ENCODE assay signal across 8 cellular contexts in the genomic region with DNA sequence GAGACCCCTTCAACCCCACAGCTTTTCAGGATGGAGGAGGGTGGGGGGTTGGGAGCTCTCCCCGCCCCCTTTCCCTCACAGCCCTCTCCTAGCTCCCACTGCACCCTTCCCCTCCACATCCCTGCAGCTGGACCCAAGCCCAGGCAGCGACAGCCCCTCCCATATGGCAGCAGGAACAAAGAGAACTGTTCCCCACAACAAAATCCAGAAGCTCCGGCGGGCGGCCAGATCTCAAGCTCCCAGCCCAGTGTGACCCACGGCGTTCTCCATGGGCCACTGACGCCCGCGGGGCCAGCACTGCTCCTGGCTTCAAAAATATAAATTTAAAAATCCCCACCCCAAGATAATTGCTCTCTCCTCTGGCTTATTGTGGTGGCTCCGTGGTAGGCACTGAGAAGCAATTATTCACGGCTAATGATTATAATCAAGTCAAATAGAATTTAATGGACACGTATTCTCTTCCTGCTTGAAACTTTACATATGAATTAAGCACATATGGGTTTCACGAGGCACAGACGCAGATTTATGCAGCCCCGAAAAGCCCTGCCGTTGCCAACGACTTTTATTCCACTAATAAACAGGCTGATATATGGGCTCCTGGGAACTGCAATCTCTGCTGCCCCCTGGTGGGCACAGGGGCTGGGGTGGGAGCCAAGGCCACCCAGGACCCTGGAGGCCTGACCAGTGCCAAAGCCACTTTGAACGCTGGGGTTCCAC. TPM values are rescaled to one million over a fixed set of nuclear protein-coding genes. Genes with fewer than 3 reads are reported as not detected.
DNase-seq lines count a peak whose midpoint lies in the region; TF ChIP-seq lines count a peak whose summit lies in the region.

No MANE protein-coding gene starts in this region.

- H3K27me3 ChIP-seq in Loucy (ENCODE audit: insufficient read depth, low read length, poor library complexity, severe bottlenecking) (no peaks in the 10 kb centered on the region), SK-N-SH (ENCODE audit: insufficient read depth) (no peaks in the 10 kb centered on the region), parathyroid adenoma (ENCODE audit: control insufficient read depth, insufficient read depth, low read length) (no peaks in the 10 kb centered on the region), thyroid gland (no peaks in the 10 kb centered on the region)

- no peaks in the 10 kb centered on the region for H4K20me1 ChIP-seq in Loucy (ENCODE audit: insufficient read depth, low read length, poor library complexity, severe bottlenecking)
- no peaks in the 10 kb centered on the region for H4K20me1 ChIP-seq in SK-N-SH (ENCODE audit: insufficient read depth)

- H3K9me3 ChIP-seq in Loucy (ENCODE audit: insufficient read depth, low read depth, low read length) = no peaks in the 10 kb centered on the region
- no peaks in the 10 kb centered on the region for H3K9me3 ChIP-seq in SK-N-SH
- no peaks in the 10 kb centered on the region for H3K9me3 ChIP-seq in parathyroid adenoma (ENCODE audit: control insufficient read depth, low read length)
- H3K9me3 ChIP-seq in thyroid gland = no peaks in the 10 kb centered on the region

- peak overlapping the region; percentile 34 to 91; a peak in 2 of 4 replicates for H3K27ac ChIP-seq in SK-N-SH (ENCODE audit: low read depth in 2 of 2, low read length in 1 of 2)
- no peak overlapping the region for H3K27ac ChIP-seq in parathyroid adenoma
- peak overlapping the region; percentile 58 to 82 (median 75) for H3K27ac ChIP-seq in thyroid gland

- intact Hi-C loops in thyroid gland (cut with DNase I) = loop anchor here (2.0 to 5.0 kb wide), 2 partner anchors 61 to 148 kb away; no protein-coding TSS in a partner anchor

- H3K9me2 ChIP-seq in Loucy (replicated peaks; ENCODE audit: low read depth, low read length) (no peaks in the 10 kb centered on the region), SK-N-SH (no peaks in the 10 kb centered on the region)

- H3F3A ChIP-seq in Loucy (ENCODE audit: low read depth) = no peaks in the 10 kb centered on the region
- H3F3A ChIP-seq in SK-N-SH (replicated peaks; ENCODE audit: insufficient read depth) = peaks cover 3% of the 10 kb centered on the region

- H2AFZ ChIP-seq in Loucy (ENCODE audit: low read length) (no peak overlapping the region), SK-N-SH (ENCODE audit: low read depth) (no peak overlapping the region), parathyroid adenoma (no peak overlapping the region)

- peak; percentile 95 for TF ChIP-seq RAD21 in SK-N-SH (IDR thresholded peaks at IDR 0.05; ENCODE audit: low read length)

- TF ChIP-seq CTCF in Loucy (conservative IDR thresholded peaks at IDR 0.05; ENCODE audit: low read length) = peak; percentile 93
- TF ChIP-seq CTCF in SK-N-SH (IDR thresholded peaks at IDR 0.05) = peak; percentile 97
- TF ChIP-seq CTCF in parathyroid adenoma (IDR thresholded peaks at IDR 0.05) = peak; percentile 61
- TF ChIP-seq CTCF in thyroid gland (IDR thresholded peaks at IDR 0.05) = peak; percentile 78 to 98 (median 92)

- 35% methylated on average over 18 of the region's 19 CpGs for WGBS in SK-N-SH (ENCODE audit: low lambda C conversion rate)
- 2 to 4% methylated on average over 19 of the region's 19 CpGs for WGBS in thyroid gland, 2 donors

- CTCF ChIA-PET in SK-N-SH (lab: Yijun Ruan, JAX) = interaction anchor here (0.7 to 14.5 kb wide), 39 partner anchors 9 to 318 kb away, joined by 3 to 207 read pairs (median 4); a partner anchor contains a TSS

- no peaks in the 10 kb centered on the region for H3K79me2 ChIP-seq in Loucy (ENCODE audit: insufficient read depth, low read length)
- peaks cover 3% of the 10 kb centered on the region; the same call in 1 of the 2 replicates for H3K79me2 ChIP-seq in SK-N-SH (ENCODE audit: insufficient read depth)
- no peaks in the 10 kb centered on the region for H3K79me2 ChIP-seq in parathyroid adenoma

- H3K4me2 ChIP-seq in Loucy (ENCODE audit: low read depth, low read length, poor library complexity, severe bottlenecking) (no peak overlapping the region), SK-N-SH (no peak overlapping the region), parathyroid adenoma (ENCODE audit: low read length) (no peak overlapping the region)

- TF ChIP-seq EP300 in SK-N-SH (IDR thresholded peaks at IDR 0.05; ENCODE audit: borderline replicate concordance in 1 of 2, low read depth in 1 of 2, low read length in 1 of 2) = peak in 1 of 2 experiments; percentile 57; a peak in 2 of 4 replicates

- TF ChIP-seq POLR2A in thyroid gland (IDR thresholded peaks at IDR 0.05) = peak in 1 of 2 donors; percentile 41

- DNase-seq in DMS153 (lab: John Stamatoyannopoulos, UW) (peak; percentile 28), SK-N-SH (peak; percentile 90), glomerular visceral epithelial cell (ENCODE audit: extremely low spot score) (peak; percentile 67), thyroid gland (peak; percentile 96 to 98), OCI-M2 (lab: John Stamatoyannopoulos, UW; ENCODE audit: unreplicated experiment) (no peak)
- peak; percentile 74 for DNase-seq in activated naive CD4-positive, alpha-beta T cell treated with anti-CD3 and anti-CD28 coated beads, Interleukin-2, amount 50 U/mL, for 16 hours

- no peaks in the 10 kb centered on the region for H3K4me1 ChIP-seq in Loucy (ENCODE audit: insufficient read depth, low read length, poor library complexity, severe bottlenecking)
- peaks cover 0 to 77% of the 10 kb centered on the region in 2 experiments; a peak in 2 of 4 replicates for H3K4me1 ChIP-seq in SK-N-SH (ENCODE audit: control insufficient read depth in 1 of 2, insufficient read depth in 2 of 2, low read depth in 1 of 2, low read length in 1 of 2)
- H3K4me1 ChIP-seq in parathyroid adenoma = no peaks in the 10 kb centered on the region
- H3K4me1 ChIP-seq in thyroid gland = peaks cover 32 to 43% of the 10 kb centered on the region in 2 donors

- POLR2A ChIA-PET in SK-N-SH (lab: Yijun Ruan, JAX) = interaction anchor here (0.6 to 1.5 kb wide), 18 partner anchors 10 to 239 kb away, joined by 3 to 18 read pairs (median 4); a partner anchor contains a TSS

- H3K9ac ChIP-seq in Loucy (ENCODE audit: low read depth, low read length, poor library complexity, severe bottlenecking) (no peak overlapping the region), SK-N-SH (no peak overlapping the region), parathyroid adenoma (no peak overlapping the region)

- H3K36me3 ChIP-seq in Loucy (ENCODE audit: insufficient read depth, low read length) = no peaks in the 10 kb centered on the region
- H3K36me3 ChIP-seq in SK-N-SH (replicated peaks in 1 of 2; ENCODE audit: control insufficient read depth in 1 of 2, insufficient read depth in 2 of 2, low read length in 1 of 2) = no peaks in the 10 kb centered on the region
- H3K36me3 ChIP-seq in parathyroid adenoma (ENCODE audit: control insufficient read depth, insufficient read depth, low read length) = no peaks in the 10 kb centered on the region
- no peaks in the 10 kb centered on the region for H3K36me3 ChIP-seq in thyroid gland

- H3K4me3 ChIP-seq in Loucy (ENCODE audit: low read length, poor library complexity, severe bottlenecking) = no peak overlapping the region
- H3K4me3 ChIP-seq in SK-N-SH (ENCODE audit: low read depth in 2 of 2, low read length in 1 of 2) = peak overlapping the region in 1 of 2 experiments; percentile 40; a peak in 1 of 4 replicates
- H3K4me3 ChIP-seq in parathyroid adenoma (ENCODE audit: low read depth, low read length) = no peak overlapping the region
- peak overlapping the region in 1 of 3 donors; percentile 0 for H3K4me3 ChIP-seq in thyroid gland (replicated peaks in 1 of 3)

TF ChIP-seq in SK-N-SH, 30 proteins besides CTCF, POLR2A, EP300 and RAD21 (continues in another document):
- TF ChIP-seq FOXJ3 (CRISPR knock-in tag; IDR thresholded peaks at IDR 0.05) (peak; percentile 39; the same call in 1 of the 2 replicates), SIN3A (IDR thresholded peaks at IDR 0.05; ENCODE audit: borderline replicate concordance, low read depth, low read length) (no peak), TAF1 (IDR thresholded peaks at IDR 0.05; ENCODE audit: borderline replicate concordance, low read depth, low read length) (no peak), ELF1 (IDR thresholded peaks at IDR 0.05) (no peak), SMC3 (IDR thresholded peaks at IDR 0.05; ENCODE audit: low read depth, low read length) (peak; percentile 91), RCOR1 (IDR thresholded peaks at IDR 0.05; ENCODE audit: low read length) (peak; percentile 44), TCF12 (IDR thresholded peaks at IDR 0.05) (no peak), MXI1 (IDR thresholded peaks at IDR 0.05; ENCODE audit: low read depth, low read length) (peak; percentile 91), CHD2 (IDR thresholded peaks at IDR 0.05; ENCODE audit: low read length, partially characterized antibody) (peak; percentile 94), NFIC (IDR thresholded peaks at IDR 0.05; ENCODE audit: borderline replicate concordance) (0 out of 2 replicates have a peak, but pooled peaks have one; percentile 32), GATA2 (CRISPR knock-in tag; IDR thresholded peaks at IDR 0.05) (0 out of 2 replicates have a peak, but pooled peaks have one; percentile 9), POLR2AphosphoS5 (IDR thresholded peaks at IDR 0.05; ENCODE audit: low read depth, low read length) (0 out of 2 replicates have a peak, but pooled peaks have one; percentile 10), RFX5 (IDR thresholded peaks at IDR 0.05; ENCODE audit: low read length) (peak; percentile 33; the same call in 1 of the 2 replicates)
- TF ChIP-seq, protein P1, sequence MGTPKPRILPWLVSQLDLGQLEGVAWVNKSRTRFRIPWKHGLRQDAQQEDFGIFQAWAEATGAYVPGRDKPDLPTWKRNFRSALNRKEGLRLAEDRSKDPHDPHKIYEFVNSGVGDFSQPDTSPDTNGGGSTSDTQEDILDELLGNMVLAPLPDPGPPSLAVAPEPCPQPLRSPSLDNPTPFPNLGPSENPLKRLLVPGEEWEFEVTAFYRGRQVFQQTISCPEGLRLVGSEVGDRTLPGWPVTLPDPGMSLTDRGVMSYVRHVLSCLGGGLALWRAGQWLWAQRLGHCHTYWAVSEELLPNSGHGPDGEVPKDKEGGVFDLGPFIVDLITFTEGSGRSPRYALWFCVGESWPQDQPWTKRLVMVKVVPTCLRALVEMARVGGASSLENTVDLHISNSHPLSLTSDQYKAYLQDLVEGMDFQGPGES (IDR thresholded peaks at IDR 0.05; ENCODE audit: low read depth, low read length) = no peak

RNA-seq across cellular contexts. Expression of a gene that starts 17.6 kb away (rescaled TPM):
- polyA plus RNA-seq in SK-N-SH (2012; rRNA removed) = 48.3 and 49.1 TPM in 2 replicates
- polyA plus RNA-seq in SK-N-SH (2012; cell fraction: cytosol; rRNA removed) = 30.5 and 43.7 TPM in 2 replicates
- 84.7 and 105 TPM in 2 replicates for polyA plus RNA-seq in SK-N-SH (2012; cell fraction: nucleus; rRNA removed)
- total RNA-seq in thyroid gland = 10 to 100 TPM; 62.5 to 89.5 (median 70.0) TPM

RNA-seq across cellular contexts. Expression of a gene that starts 37.6 kb away (rescaled TPM):
- polyA plus RNA-seq in SK-N-SH (2012; rRNA removed) = 163 TPM in 2 replicates
- 133 and 154 TPM in 2 replicates for polyA plus RNA-seq in SK-N-SH (2012; cell fraction: cytosol; rRNA removed)
- polyA plus RNA-seq in SK-N-SH (2012; cell fraction: nucleus; rRNA removed) = 146 and 203 TPM in 2 replicates
- total RNA-seq in thyroid gland = 100 to 1,000 TPM in 2 of 4 donors, 10 to 100 TPM in 2; 80.8 to 116 (median 106) TPM

RNA-seq across cellular contexts. Expression of a gene that starts 58.2 kb away (rescaled TPM):
- polyA plus RNA-seq in SK-N-SH (2012; rRNA removed) = 1.2 and 1.4 TPM in 2 replicates
- polyA plus RNA-seq in SK-N-SH (2012; cell fraction: cytosol; rRNA removed) = 0.19 and 0.31 TPM in 2 replicates
- 5.5 and 7.4 TPM in 2 replicates for polyA plus RNA-seq in SK-N-SH (2012; cell fraction: nucleus; rRNA removed)
- total RNA-seq in thyroid gland = 10 to 100 TPM in 2 of 4 donors, 1 to 10 TPM in 2; 7.6 to 13.9 (median 10.8) TPM
